In the genomic region with DNA sequence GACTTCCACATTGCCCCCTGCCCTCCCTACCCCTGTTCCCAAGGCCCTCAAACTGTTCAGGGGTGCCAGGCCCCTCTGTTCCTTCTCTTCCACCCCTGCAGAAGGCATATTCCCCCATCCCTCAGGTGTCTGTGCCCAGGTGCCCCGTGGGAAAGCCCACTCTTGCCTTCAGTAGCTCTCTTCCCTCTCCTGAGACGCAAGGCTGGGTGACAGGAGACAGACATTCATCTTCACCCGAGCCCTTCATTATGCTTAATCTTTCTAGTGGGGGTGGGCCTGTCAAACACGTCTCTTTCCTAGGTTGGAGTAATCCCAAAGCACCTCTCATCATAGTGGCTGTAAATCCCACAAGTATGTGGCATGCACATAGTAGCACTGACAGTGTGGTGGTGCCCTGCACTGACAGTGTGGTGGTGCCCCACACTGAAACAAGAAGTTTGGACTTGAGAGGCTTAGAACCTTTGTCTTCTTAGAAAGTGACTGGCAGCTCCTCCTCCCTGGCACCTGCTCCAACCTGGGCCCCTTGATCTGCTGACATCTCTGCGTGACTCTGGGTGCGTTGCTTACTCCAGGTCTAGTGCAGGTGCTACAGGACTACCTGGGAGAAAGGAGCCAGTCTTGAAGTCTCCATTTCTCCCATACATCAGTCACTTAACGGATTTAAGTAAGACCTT, we compare ENCODE assay signal across 11 cellular contexts. TPM values are rescaled to one million over a fixed set of nuclear protein-coding genes. Genes with fewer than 3 reads are reported as not detected.
A peak's percentile ranks its signal among the peaks of the same experiment; 100 is the strongest.
DNase-seq lines count a peak whose midpoint lies in the region; ATAC-seq, FAIRE-seq and TF ChIP-seq lines count a peak whose summit lies in the region.
"Had no signal": no experiment of that assay in that cellular context is flagged by ENCODE, and none has a peak within 500 bp of the region (broad histone marks: within the 10 kb centered on the region; RNA-seq: fewer than 3 reads in every experiment).

No MANE protein-coding gene starts in this region.

- WGBS in K562 (ENCODE audit: insufficient coverage, low coverage, missing lambda C conversion rate), result 89% methylated on average over 6 of the region's 7 CpGs

- TF ChIP-seq POLR2A in GM19099 (IDR thresholded peaks at IDR 0.05; ENCODE audit: extremely low read depth, insufficient read length, low read depth), result peak; percentile 1
- no peak for TF ChIP-seq POLR2A in K562 (conservative IDR thresholded peaks at IDR 0.05)

- no peak for FAIRE-seq in K562 (lab: Jason Lieb, UNC)

- H3K9me1 ChIP-seq in K562 (ENCODE audit: control insufficient read depth, insufficient read depth, low read length), result no peaks in the 10 kb centered on the region

- H4K20me1 ChIP-seq in K562 (replicated peaks; ENCODE audit: control insufficient read depth, insufficient read depth, low read length), result no peaks in the 10 kb centered on the region

- H3K4me2 ChIP-seq in K562 (ENCODE audit: insufficient read depth, low read length), result peak overlapping the region; percentile 67; the same call in 1 of the 2 replicates

- DNase-seq in K562 (ENCODE audit: extremely low read depth in 1 of 4, low spot score in 3 of 4) (peak in 1 of 4 experiments; percentile 6), NCI-H526 treated with DMSO at 0.1 percent for 48 hours (lab: John Stamatoyannopoulos, UW) (no peak), NCI-H1048 (lab: John Stamatoyannopoulos, UW) (no peak)
- no peak for DNase-seq in activated T-cell treated with anti-CD3 and anti-CD28 coated beads, Interleukin-2, amount 50 U/mL, for 48 hours
- DNase-seq: activated CD4-positive, alpha-beta memory T cell treated with anti-CD3 and anti-CD28 coated beads for 36 hours; NCI-H345; T-helper 9 cell had no signal

- H3K27me3 ChIP-seq in K562 (ENCODE audit: control insufficient read depth in 2 of 2, insufficient read depth in 2 of 2, low read length in 2 of 2), result no peaks in the 10 kb centered on the region
- H3K27me3 ChIP-seq in muscle layer of colon (ENCODE audit: control insufficient read depth in 1 of 2, insufficient read depth in 2 of 2, low read length in 2 of 2), result no peaks in the 10 kb centered on the region

- TF ChIP-seq EP300 in K562 (IDR thresholded peaks at IDR 0.05; ENCODE audit: low read length), result no peak

- H3K36me3 ChIP-seq in K562 (ENCODE audit: control insufficient read depth, insufficient read depth, low read length), result no peaks in the 10 kb centered on the region; the same call in 2 of the 3 replicates
- H3K36me3 ChIP-seq in muscle layer of colon (ENCODE audit: insufficient read depth, low read length), result no peaks in the 10 kb centered on the region

- H3K4me3 ChIP-seq in K562 (no peak overlapping the region), muscle layer of colon (ENCODE audit: low read depth in 1 of 2, low read length in 2 of 2) (no peak overlapping the region)

- intact Hi-C loops in K562 (cut with micrococcal nuclease), result no loop called here

- POLR2A ChIA-PET in K562 (lab: Yijun Ruan, JAX), result interaction anchor here (1.1 to 1.5 kb wide), 3 partner anchors 11 to 33 kb away, joined by 3 to 5 read pairs (median 3); no protein-coding TSS in a partner anchor

- no peak overlapping the region for H2AFZ ChIP-seq in K562 (ENCODE audit: low read depth, low read length)

- ATAC-seq in K562 (no peak), GM21528 (IDR thresholded peaks at IDR 0.05; ENCODE audit: low FRiP score, unreplicated experiment) (no peak)

- BruUV-seq in K562 (replicated peaks; lab: Mats Ljungman, UMichigan), result no TSS peak

- H3K27ac ChIP-seq in K562 (ENCODE audit: extremely low read depth, low read depth, low read length) (no peak overlapping the region), muscle layer of colon (ENCODE audit: low read depth, low read length) (peak overlapping the region; percentile 58), temporal lobe (ENCODE audit: low read depth, low read length) (peak overlapping the region; percentile 89)

- in situ Hi-C loops in K562 (cut with MboI), result no loop called here

- peak overlapping the region in 1 of 2 experiments; percentile 55; a peak in 1 of 4 replicates for H3K9ac ChIP-seq in K562 (ENCODE audit: insufficient read depth in 1 of 2, low read depth in 2 of 2, low read length in 2 of 2)
- H3K9ac ChIP-seq in muscle layer of colon (ENCODE audit: low read length), result no peak overlapping the region

- no peaks in the 10 kb centered on the region for H3K9me3 ChIP-seq in K562 (replicated peaks; ENCODE audit: control insufficient read depth, insufficient read depth, low read depth, low read length)
- H3K9me3 ChIP-seq in muscle layer of colon (ENCODE audit: low read length), result no peaks in the 10 kb centered on the region

- CTCF ChIA-PET in K562 (lab: Yijun Ruan, JAX; ENCODE audit: low intra/inter-chr PET ratio), result no interaction called here

- no peak for TF ChIP-seq CTCF in K562 (IDR thresholded peaks at IDR 0.05 in 2 of 3, conservative IDR thresholded peaks at IDR 0.05 in 1 of 3; ENCODE audit: insufficient read depth in 2 of 3, low read depth in 1 of 3, low read length in 3 of 3)

- TF ChIP-seq RAD21 in K562 (CRISPR knock-in tag; conservative IDR thresholded peaks at IDR 0.05 in 1 of 2, IDR thresholded peaks at IDR 0.05 in 1 of 2), result no peak

- peaks cover 16% of the 10 kb centered on the region for H3K79me2 ChIP-seq in K562 (ENCODE audit: control insufficient read depth, insufficient read depth, low read length)

- peaks cover 36 to 43% of the 10 kb centered on the region in 2 experiments for H3K4me1 ChIP-seq in K562 (replicated peaks in 1 of 2; ENCODE audit: control insufficient read depth in 2 of 2, insufficient read depth in 2 of 2, low read length in 2 of 2)
- peaks cover 41% of the 10 kb centered on the region for H3K4me1 ChIP-seq in muscle layer of colon (ENCODE audit: insufficient read depth, low read length)

TF ChIP-seq in K562, 482 proteins besides CTCF, POLR2A, EP300 and RAD21:
- TF ChIP-seq YBX1 (IDR thresholded peaks at IDR 0.05) (no peak), ZKSCAN1 (IDR thresholded peaks at IDR 0.05; ENCODE audit: low read depth, low read length) (no peak), NCOA4 (IDR thresholded peaks at IDR 0.05; ENCODE audit: partially characterized antibody) (no peak), TAF15 (IDR thresholded peaks at IDR 0.05; ENCODE audit: low read depth, low read length) (no peak)

RNA-seq across cellular contexts. Expression of a gene that starts 16.1 kb away (rescaled TPM):
- total RNA-seq in K562 (2011; cell fraction: chromatin; rRNA removed; ENCODE audit: low replicate concordance), result 1.9 and 2.7 TPM in 2 replicates
- total RNA-seq in K562 (2011; cell fraction: nucleolus; rRNA removed), result 2.0 and 2.1 TPM in 2 replicates
- total RNA-seq in K562 (2011; cell fraction: nucleoplasm; rRNA removed), result 1.5 TPM in 2 replicates
- total RNA-seq in K562 (2014; rRNA removed) (3.6 and 4.5 TPM in 2 replicates), K562 (2014; rRNA removed; fragmentation: Illumina TruSeq; extraction: Trizol) (1.7 and 3.3 TPM in 2 replicates), K562 (2015; rRNA removed; fragmentation: Illumina TruSeq; extraction: Trizol) (4.0 and 4.9 TPM in 2 replicates), K562 (2021) (2.3 and 2.6 TPM in 2 replicates), temporal lobe (0.49 TPM)
- polyA plus RNA-seq in K562 (2011; rRNA removed) (3.6 and 5.3 TPM in 2 replicates), K562 (2014; fragmentation: Illumina TruSeq; extraction: Trizol) (6.5 and 7.3 TPM in 2 replicates), K562 (2014; fragmentation: Nextera tagmentation; extraction: Ambion mirVana) (10 to 100 TPM; 10.6 to 16.0 TPM), K562 (2014; rRNA removed) (4.3 and 4.8 TPM in 2 replicates)
- 13.1 and 19.4 TPM in 2 replicates for polyA plus RNA-seq in K562 (2011; cell fraction: cytosol; rRNA removed)
- 4.1 and 4.4 TPM in 2 replicates for polyA plus RNA-seq in K562 (2011; cell fraction: nucleus; rRNA removed)
- polyA plus RNA-seq in K562 (2012), result 5.8 and 7.2 TPM in 2 replicates
- 5.5 and 8.4 TPM in 2 replicates for polyA minus RNA-seq in K562 (2011; rRNA and poly(A)+ RNA removed)
- polyA minus RNA-seq in K562 (2011; cell fraction: cytosol; rRNA and poly(A)+ RNA removed), result 2.9 and 3.7 TPM in 2 replicates
- 0.81 and 2.6 TPM in 2 replicates for polyA minus RNA-seq in K562 (2011; cell fraction: nucleus; rRNA and poly(A)+ RNA removed)
